In genomic region chr16:19382887-19383816, GRCh38 we compare ENCODE assay signal across 9 cellular contexts. TPM values are rescaled to one million over a fixed set of nuclear protein-coding genes. Genes with fewer than 3 reads are reported as not detected.
A peak's percentile ranks its signal among the peaks of the same experiment; 100 is the strongest.
DNase-seq lines count a peak whose midpoint lies in the region; TF ChIP-seq lines count a peak whose summit lies in the region.
"Had no signal": no experiment of that assay in that cellular context is flagged by ENCODE, and none has a peak within 500 bp of the region (broad histone marks: within the 10 kb centered on the region; RNA-seq: fewer than 3 reads in every experiment).

No MANE protein-coding gene starts in this region.

- CTCF ChIA-PET in HEK293 (lab: Yijun Ruan, JAX) = interaction anchor here (0.6 to 3.2 kb wide), 5 partner anchors 10 to 483 kb away, joined by 3 to 14 read pairs (median 4); no protein-coding TSS in a partner anchor

- H4K20me1 ChIP-seq in smooth muscle cell (ENCODE audit: low read depth) = no peaks in the 10 kb centered on the region

- no peak overlapping the region for H3K27ac ChIP-seq in HEK293 (ENCODE audit: extremely low read depth, low read depth, low read length)
- H3K27ac ChIP-seq in smooth muscle cell (ENCODE audit: low read depth) = no peak overlapping the region

- no peaks in the 10 kb centered on the region for H3K79me2 ChIP-seq in smooth muscle cell (ENCODE audit: low read depth)

- DNase-seq in BE2C = peak; percentile 66
- DNase-seq in NCI-H69 (lab: John Stamatoyannopoulos, UW) = peak; percentile 89
- peak in 40 of 51 donors; percentile 1 to 61 (median 18) for DNase-seq in hypothalamus (lab: John Stamatoyannopoulos, UW)
- no peak for DNase-seq in HFFc6
- no peak for DNase-seq in smooth muscle cell (lab: John Stamatoyannopoulos, UW; ENCODE audit: unreplicated experiment)
- no peak for DNase-seq in COLO829 (ENCODE audit: low spot score)
- DNase-seq in mucosa of gallbladder (ENCODE audit: low spot score) = no peak
- DNase-seq: CD4-positive, CD25-positive, alpha-beta regulatory T cell had no signal

- no peak overlapping the region for H3K27ac Mint-ChIP-seq in HFFc6
- H3K27ac Mint-ChIP-seq: CD4-positive, CD25-positive, alpha-beta regulatory T cell had no signal

- H3F3A ChIP-seq in smooth muscle cell (ENCODE audit: low read depth) = no peaks in the 10 kb centered on the region

- H3K4me3 ChIP-seq in BE2C (ENCODE audit: low read depth, low read length) (no peak overlapping the region), HEK293 (ENCODE audit: low read depth, low read length) (no peak overlapping the region), smooth muscle cell (no peak overlapping the region)

- H3K36me3 Mint-ChIP-seq in HFFc6 (ENCODE audit: low read depth) = no peaks in the 10 kb centered on the region
- H3K36me3 Mint-ChIP-seq: CD4-positive, CD25-positive, alpha-beta regulatory T cell had no signal

- no peaks in the 10 kb centered on the region for H3K4me1 Mint-ChIP-seq in HFFc6 (ENCODE audit: low read depth)
- H3K4me1 Mint-ChIP-seq: CD4-positive, CD25-positive, alpha-beta regulatory T cell had no signal

- no peak overlapping the region for H3K4me2 ChIP-seq in smooth muscle cell

- H3K27me3 ChIP-seq in BE2C = peaks cover 4% of the 10 kb centered on the region; the same call in 1 of the 2 replicates
- H3K27me3 ChIP-seq in smooth muscle cell (ENCODE audit: low read depth) = no peaks in the 10 kb centered on the region

- peaks cover 4% of the 10 kb centered on the region for H3K27me3 Mint-ChIP-seq in HFFc6 (ENCODE audit: insufficient read depth)

- no peak overlapping the region for H3K4me3 Mint-ChIP-seq in HFFc6
- H3K4me3 Mint-ChIP-seq: CD4-positive, CD25-positive, alpha-beta regulatory T cell had no signal

- POLR2A ChIA-PET in HEK293 (lab: Yijun Ruan, JAX) = no interaction called here

- no peaks in the 10 kb centered on the region for H3K9me3 ChIP-seq in BE2C
- no peaks in the 10 kb centered on the region for H3K9me3 ChIP-seq in HEK293 (ENCODE audit: control insufficient read depth, insufficient read depth, low read depth, low read length)
- H3K9me3 ChIP-seq in smooth muscle cell (replicated peaks; ENCODE audit: low read depth) = no peaks in the 10 kb centered on the region

- H2AFZ ChIP-seq in smooth muscle cell (ENCODE audit: low read depth) = no peak overlapping the region

- H3K9ac ChIP-seq in smooth muscle cell (ENCODE audit: low read depth) = no peak overlapping the region

- H3K4me1 ChIP-seq in BE2C = no peaks in the 10 kb centered on the region
- peaks cover 11% of the 10 kb centered on the region for H3K4me1 ChIP-seq in HEK293 (ENCODE audit: control insufficient read depth, insufficient read depth, low read length)
- H3K4me1 ChIP-seq in smooth muscle cell (ENCODE audit: low read depth) = no peaks in the 10 kb centered on the region

- TF ChIP-seq CTCF in BE2C (IDR thresholded peaks at IDR 0.05; ENCODE audit: low read depth, low read length) (no peak), HEK293 (tag by site-specific recombination; IDR thresholded peaks at IDR 0.05) (no peak), HFFc6 (IDR thresholded peaks at IDR 0.05) (no peak), smooth muscle cell (IDR thresholded peaks at IDR 0.05; ENCODE audit: borderline replicate concordance, insufficient read depth, poor library complexity, severe bottlenecking) (no peak)

- H3K36me3 ChIP-seq in BE2C (no peaks in the 10 kb centered on the region), HEK293 (ENCODE audit: control insufficient read depth in 2 of 2, insufficient read depth in 1 of 2, low read length in 2 of 2) (no peaks in the 10 kb centered on the region), smooth muscle cell (ENCODE audit: low read depth) (no peaks in the 10 kb centered on the region)

- no peaks in the 10 kb centered on the region for H3K9me3 Mint-ChIP-seq in HFFc6
- H3K9me3 Mint-ChIP-seq: CD4-positive, CD25-positive, alpha-beta regulatory T cell had no signal

- 79% methylated on average over 20 of the region's 20 CpGs for WGBS in smooth muscle cell (ENCODE audit: low lambda C conversion rate)

TF ChIP-seq in HEK293, 187 proteins besides CTCF, POLR2A, EP300 and RAD21 (continues in another document):
- TF ChIP-seq HOXA7 (CRISPR knock-in tag; IDR thresholded peaks at IDR 0.05; ENCODE audit: borderline replicate concordance) (no peak), ZNF292 (tag by site-specific recombination; IDR thresholded peaks at IDR 0.05; ENCODE audit: borderline replicate concordance, low read depth) (no peak), GLIS2 (tag by site-specific recombination; IDR thresholded peaks at IDR 0.05) (peak; percentile 53; the same call in 1 of the 2 replicates), ZNF449 (tag by site-specific recombination; IDR thresholded peaks at IDR 0.05) (peak; percentile 43; the same call in 1 of the 2 replicates), ZNF510 (tag by site-specific recombination; IDR thresholded peaks at IDR 0.05; ENCODE audit: insufficient replicate concordance) (no peak), ZNF426 (tag by site-specific recombination; IDR thresholded peaks at IDR 0.05) (no peak), ZIC2 (tag by site-specific recombination; IDR thresholded peaks at IDR 0.05) (peak; percentile 94), ZBTB8A (tag by site-specific recombination; IDR thresholded peaks at IDR 0.05) (peak; percentile 43; the same call in 1 of the 2 replicates), HOXD13 (CRISPR knock-in tag; IDR thresholded peaks at IDR 0.05; ENCODE audit: borderline replicate concordance) (no peak), ZNF529 (tag by site-specific recombination; IDR thresholded peaks at IDR 0.05; ENCODE audit: insufficient replicate concordance) (no peak), ELK4 (IDR thresholded peaks at IDR 0.05; ENCODE audit: borderline replicate concordance, low read depth, low read length) (no peak), ZNF24 (tag by site-specific recombination; IDR thresholded peaks at IDR 0.05) (no peak)
- TF ChIP-seq, protein P1, sequence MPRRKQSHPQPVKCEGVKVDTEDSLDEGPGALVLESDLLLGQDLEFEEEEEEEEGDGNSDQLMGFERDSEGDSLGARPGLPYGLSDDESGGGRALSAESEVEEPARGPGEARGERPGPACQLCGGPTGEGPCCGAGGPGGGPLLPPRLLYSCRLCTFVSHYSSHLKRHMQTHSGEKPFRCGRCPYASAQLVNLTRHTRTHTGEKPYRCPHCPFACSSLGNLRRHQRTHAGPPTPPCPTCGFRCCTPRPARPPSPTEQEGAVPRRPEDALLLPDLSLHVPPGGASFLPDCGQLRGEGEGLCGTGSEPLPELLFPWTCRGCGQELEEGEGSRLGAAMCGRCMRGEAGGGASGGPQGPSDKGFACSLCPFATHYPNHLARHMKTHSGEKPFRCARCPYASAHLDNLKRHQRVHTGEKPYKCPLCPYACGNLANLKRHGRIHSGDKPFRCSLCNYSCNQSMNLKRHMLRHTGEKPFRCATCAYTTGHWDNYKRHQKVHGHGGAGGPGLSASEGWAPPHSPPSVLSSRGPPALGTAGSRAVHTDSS (tag by site-specific recombination; IDR thresholded peaks at IDR 0.05) = no peak
- TF ChIP-seq, protein P2, sequence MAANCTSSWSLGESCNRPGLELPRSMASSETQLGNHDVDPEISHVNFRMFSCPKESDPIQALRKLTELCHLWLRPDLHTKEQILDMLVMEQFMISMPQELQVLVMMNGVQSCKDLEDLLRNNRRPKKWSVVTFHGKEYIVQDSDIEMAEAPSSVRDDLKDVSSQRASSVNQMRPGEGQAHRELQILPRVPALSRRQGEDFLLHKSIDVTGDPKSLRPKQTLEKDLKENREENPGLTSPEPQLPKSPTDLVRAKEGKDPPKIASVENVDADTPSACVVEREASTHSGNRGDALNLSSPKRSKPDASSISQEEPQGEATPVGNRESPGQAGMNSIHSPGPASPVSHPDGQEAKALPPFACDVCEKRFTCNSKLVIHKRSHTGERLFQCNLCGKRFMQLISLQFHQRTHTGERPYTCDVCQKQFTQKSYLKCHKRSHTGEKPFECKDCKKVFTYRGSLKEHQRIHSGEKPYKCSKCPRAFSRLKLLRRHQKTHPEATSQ (tag by site-specific recombination; IDR thresholded peaks at IDR 0.05) = no peak

RNA-seq across cellular contexts. Expression of gene TMC5, which starts 34.5 kb away (rescaled TPM):
- not detected for polyA plus RNA-seq in BE2C (2012; ENCODE audit: insufficient read depth, insufficient read length, low read depth)
- under 1 TPM in 1 of 6 experiments, not detected in 5; 0.06 TPM for total RNA-seq in HFFc6 (2021; fragmentation: NEBNext Ultra II Directional; extraction: Animal tissue kit (Norgen Biotek cat#: 25700))
- total RNA-seq in smooth muscle cell = 0.18 TPM in 1 of 2 replicates, not detected in the other
- not detected in 2 replicates for polyA plus RNA-seq in smooth muscle cell
- total RNA-seq in mucosa of gallbladder = 46.8 TPM
- total RNA-seq: CD4-positive, CD25-positive, alpha-beta regulatory T cell had no signal
- polyA plus RNA-seq: CD4-positive, CD25-positive, alpha-beta regulatory T cell had no signal

Comparison
In these comparisons a context has a peak if more than half of its experiments do, and no peak if none do; other contexts are left out.
1. DNase-seq: peak in BE2C (single experiment), NCI-H69 (single experiment) and hypothalamus (40 of 51); none in HFFc6 (single experiment), smooth muscle cell (single experiment), COLO829 (single experiment) and mucosa of gallbladder (single experiment).
2. RNA of gene TMC5, which starts 34.5 kb away (total RNA-seq): 46.8 TPM in mucosa of gallbladder (single experiment); 0.18 TPM in smooth muscle cell and 0.06 TPM in HFFc6; every median in the first group is over 10 times any median in the second.